In genomic region chr17:2025622-2026309, GRCh38 we compare ENCODE assay signal across 9 cellular contexts. TPM values are rescaled to one million over a fixed set of nuclear protein-coding genes. Genes with fewer than 3 reads are reported as not detected.
DNase-seq lines count a peak whose midpoint lies in the region; ATAC-seq and TF ChIP-seq lines count a peak whose summit lies in the region.
"Had no signal": no experiment of that assay in that cellular context is flagged by ENCODE, and none has a peak within 500 bp of the region (broad histone marks: within the 10 kb centered on the region; RNA-seq: fewer than 3 reads in every experiment).

No MANE protein-coding gene starts in this region.

- no peaks in the 10 kb centered on the region for H3K9me2 ChIP-seq in Loucy (replicated peaks; ENCODE audit: low read depth, low read length)

- H3K4me3 Mint-ChIP-seq in T-helper 1 cell treated with Interleukin-12 subunit alpha and Interleukin-12 subunit beta and Interleukin-4 antibody, amounts not matched to agents 30 μg/mL and 1 μg/mL, for 36 hours: peak overlapping the region; percentile 76
- peak overlapping the region; percentile 61 for H3K4me3 Mint-ChIP-seq in activated CD4-positive, alpha-beta memory T cell treated with anti-CD3 and anti-CD28 coated beads, Interleukin-2, amount 10 ng/mL, durations not matched to agents 7 days and 5 days
- peak overlapping the region; percentile 80 for H3K4me3 Mint-ChIP-seq in natural killer cell

- no peaks in the 10 kb centered on the region for H3K9me3 ChIP-seq in Loucy (ENCODE audit: insufficient read depth, low read depth, low read length)
- H3K9me3 ChIP-seq: neutrophil had no signal

- POLR2A ChIA-PET in activated CD4-positive, alpha-beta memory T cell treated with anti-CD3 and anti-CD28 coated beads, Interleukin-2, amount 10 ng/mL, durations not matched to agents 7 days and 5 days (lab: Charles Lee): interaction anchor here (0.8 to 1.5 kb wide), 6 partner anchors 15 to 376 kb away, joined by 3 to 4 read pairs (median 4); partner anchors contain the start of gene RILP

- peak overlapping the region; percentile 42 for H3K9ac ChIP-seq in Loucy (ENCODE audit: low read depth, low read length, poor library complexity, severe bottlenecking)

- H3K4me2 ChIP-seq in Loucy (ENCODE audit: low read depth, low read length, poor library complexity, severe bottlenecking): peak overlapping the region; percentile 82

- TF ChIP-seq CTCF in Loucy (conservative IDR thresholded peaks at IDR 0.05; ENCODE audit: low read length): peak; percentile 59
- TF ChIP-seq CTCF in fibroblast of mammary gland (conservative IDR thresholded peaks at IDR 0.05; ENCODE audit: control insufficient read depth, insufficient read depth, low read depth, low read length): peak; percentile 80
- TF ChIP-seq CTCF in natural killer cell (IDR thresholded peaks at IDR 0.05): no peak

- ATAC-seq in natural killer cell (no peak), HG02973 (IDR thresholded peaks at IDR 0.05; ENCODE audit: unreplicated experiment) (no peak)

- no peaks in the 10 kb centered on the region for H3K36me3 ChIP-seq in Loucy (ENCODE audit: insufficient read depth, low read length)
- H3K36me3 ChIP-seq: neutrophil had no signal

- no peaks in the 10 kb centered on the region for H3K9me3 Mint-ChIP-seq in T-helper 1 cell treated with Interleukin-12 subunit alpha and Interleukin-12 subunit beta and Interleukin-4 antibody, amounts not matched to agents 30 μg/mL and 1 μg/mL, for 36 hours
- no peaks in the 10 kb centered on the region for H3K9me3 Mint-ChIP-seq in activated CD4-positive, alpha-beta memory T cell treated with anti-CD3 and anti-CD28 coated beads, Interleukin-2, amount 10 ng/mL, durations not matched to agents 7 days and 5 days
- H3K9me3 Mint-ChIP-seq in natural killer cell: no peaks in the 10 kb centered on the region

- H3F3A ChIP-seq in Loucy (ENCODE audit: low read depth): no peaks in the 10 kb centered on the region

- CTCF ChIA-PET in activated CD4-positive, alpha-beta memory T cell treated with anti-CD3 and anti-CD28 coated beads, Interleukin-2, amount 10 ng/mL, durations not matched to agents 7 days and 5 days (lab: Charles Lee): interaction anchor here (0.6 to 2.5 kb wide), 7 partner anchors 30 to 376 kb away, joined by 3 to 19 read pairs (median 4); partner anchors contain the start of genes HIC1 and RILP

- DNase-seq in T-helper 1 cell: no peak
- DNase-seq in activated CD4-positive, alpha-beta memory T cell treated with anti-CD3 and anti-CD28 coated beads, Interleukin-2, amount 10 ng/mL, durations not matched to agents 7 days and 5 days: peak; percentile 32
- peak; percentile 65 for DNase-seq in fibroblast of mammary gland (ENCODE audit: low read depth)
- DNase-seq in natural killer cell: no peak
- DNase-seq in putamen (ENCODE audit: low spot score): no peak

- H3K79me2 ChIP-seq in Loucy (ENCODE audit: insufficient read depth, low read length): no peaks in the 10 kb centered on the region; the same call in 1 of the 2 replicates

- peaks cover 18% of the 10 kb centered on the region for H3K27me3 ChIP-seq in Loucy (ENCODE audit: insufficient read depth, low read length, poor library complexity, severe bottlenecking)

- intact Hi-C loops in natural killer cell (cut with micrococcal nuclease): loop anchor here (10.0 kb wide), 1 partner anchor 121 kb away; no protein-coding TSS in a partner anchor

- H4K20me1 ChIP-seq in Loucy (ENCODE audit: insufficient read depth, low read length, poor library complexity, severe bottlenecking): no peaks in the 10 kb centered on the region

- no peaks in the 10 kb centered on the region for H3K36me3 Mint-ChIP-seq in T-helper 1 cell treated with Interleukin-12 subunit alpha and Interleukin-12 subunit beta and Interleukin-4 antibody, amounts not matched to agents 30 μg/mL and 1 μg/mL, for 36 hours (ENCODE audit: low read depth)
- H3K36me3 Mint-ChIP-seq in activated CD4-positive, alpha-beta memory T cell treated with anti-CD3 and anti-CD28 coated beads, Interleukin-2, amount 10 ng/mL, durations not matched to agents 7 days and 5 days (ENCODE audit: low read depth): no peaks in the 10 kb centered on the region
- no peaks in the 10 kb centered on the region for H3K36me3 Mint-ChIP-seq in natural killer cell

- H3K27me3 Mint-ChIP-seq in T-helper 1 cell treated with Interleukin-12 subunit alpha and Interleukin-12 subunit beta and Interleukin-4 antibody, amounts not matched to agents 30 μg/mL and 1 μg/mL, for 36 hours (ENCODE audit: low read depth): peaks cover 58% of the 10 kb centered on the region
- H3K27me3 Mint-ChIP-seq in activated CD4-positive, alpha-beta memory T cell treated with anti-CD3 and anti-CD28 coated beads, Interleukin-2, amount 10 ng/mL, durations not matched to agents 7 days and 5 days: peaks cover 52% of the 10 kb centered on the region
- H3K27me3 Mint-ChIP-seq in natural killer cell (ENCODE audit: low read depth in 2 of 2): peaks cover 36 to 39% of the 10 kb centered on the region in 2 donors

- no peak overlapping the region for H3K27ac Mint-ChIP-seq in T-helper 1 cell treated with Interleukin-12 subunit alpha and Interleukin-12 subunit beta and Interleukin-4 antibody, amounts not matched to agents 30 μg/mL and 1 μg/mL, for 36 hours
- no peak overlapping the region for H3K27ac Mint-ChIP-seq in activated CD4-positive, alpha-beta memory T cell treated with anti-CD3 and anti-CD28 coated beads, Interleukin-2, amount 10 ng/mL, durations not matched to agents 7 days and 5 days
- peak overlapping the region in 1 of 2 donors; percentile 22 for H3K27ac Mint-ChIP-seq in natural killer cell

- H3K4me1 Mint-ChIP-seq in T-helper 1 cell treated with Interleukin-12 subunit alpha and Interleukin-12 subunit beta and Interleukin-4 antibody, amounts not matched to agents 30 μg/mL and 1 μg/mL, for 36 hours (ENCODE audit: low read depth): peaks cover 12% of the 10 kb centered on the region
- peaks cover 23% of the 10 kb centered on the region for H3K4me1 Mint-ChIP-seq in activated CD4-positive, alpha-beta memory T cell treated with anti-CD3 and anti-CD28 coated beads, Interleukin-2, amount 10 ng/mL, durations not matched to agents 7 days and 5 days
- peaks cover 16 to 30% of the 10 kb centered on the region in 2 donors for H3K4me1 Mint-ChIP-seq in natural killer cell

- H3K4me1 ChIP-seq in Loucy (ENCODE audit: insufficient read depth, low read length, poor library complexity, severe bottlenecking): peaks cover 28% of the 10 kb centered on the region

- H2AFZ ChIP-seq in Loucy (ENCODE audit: low read length): peak overlapping the region; percentile 75

- H3K4me3 ChIP-seq in Loucy (ENCODE audit: low read length, poor library complexity, severe bottlenecking): peak overlapping the region; percentile 71
- H3K4me3 ChIP-seq in fibroblast of mammary gland (ENCODE audit: control insufficient read depth, low read depth, low read length): peak overlapping the region; percentile 32

RNA-seq across cellular contexts. Expression of gene RTN4RL1, which starts 0.6 kb away (rescaled TPM):
- total RNA-seq in activated CD4-positive, alpha-beta memory T cell treated with anti-CD3 and anti-CD28 coated beads, Interleukin-2, amount 10 ng/mL, durations not matched to agents 7 days and 5 days: under 1 TPM; 0.33 to 0.35 TPM
- under 1 TPM in 2 of 3 donors, not detected in 1; 0.15 to 0.23 TPM for total RNA-seq in natural killer cell

RNA-seq across cellular contexts. Expression of gene DPH1, which starts 4.2 kb away (rescaled TPM):
- total RNA-seq in activated CD4-positive, alpha-beta memory T cell treated with anti-CD3 and anti-CD28 coated beads, Interleukin-2, amount 10 ng/mL, durations not matched to agents 7 days and 5 days: 10 to 100 TPM; 28.4 to 28.8 TPM
- total RNA-seq in natural killer cell: 10 to 100 TPM; 60.2 to 65.2 (median 63.2) TPM

RNA-seq across cellular contexts. Expression of gene OVCA2, which starts 16.1 kb away (rescaled TPM):
- 10 to 100 TPM; 43.2 to 45.4 TPM for total RNA-seq in activated CD4-positive, alpha-beta memory T cell treated with anti-CD3 and anti-CD28 coated beads, Interleukin-2, amount 10 ng/mL, durations not matched to agents 7 days and 5 days
- total RNA-seq in natural killer cell: 10 to 100 TPM; 27.9 to 33.8 (median 28.5) TPM

RNA-seq across cellular contexts. Expression of gene HIC1, which starts 29.1 kb away (rescaled TPM):
- 10 to 100 TPM; 38.3 to 39.8 TPM for total RNA-seq in activated CD4-positive, alpha-beta memory T cell treated with anti-CD3 and anti-CD28 coated beads, Interleukin-2, amount 10 ng/mL, durations not matched to agents 7 days and 5 days
- total RNA-seq in natural killer cell: 10 to 100 TPM; 19.2 to 26.4 (median 20.7) TPM

Comparison
In these comparisons a context has a peak if more than half of its experiments do, and no peak if none do; other contexts are left out.
1. DNase-seq: peak in activated CD4-positive, alpha-beta memory T cell treated with anti-CD3 and anti-CD28 coated beads, Interleukin-2, amount 10 ng/mL, durations not matched to agents 7 days and 5 days (single experiment) and fibroblast of mammary gland (single experiment); none in T-helper 1 cell (0 of 5), natural killer cell (single experiment) and putamen (single experiment).
2. Peak in every context shown above with its lines, with median percentiles within 50 percentile points of each other: H3K4me3 Mint-ChIP-seq.